13 cellular contexts compared by ENCODE assay signal in genomic region chr17:69874220-69874670, GRCh38.
DNase-seq lines count a peak whose midpoint lies in the region; ATAC-seq, FAIRE-seq and TF ChIP-seq lines count a peak whose summit lies in the region.
"Had no signal": no experiment of that assay in that cellular context is flagged by ENCODE, and none has a peak within 500 bp of the region (broad histone marks: within the 10 kb centered on the region; RNA-seq: fewer than 3 reads in every experiment).

No MANE protein-coding gene starts in this region.

- H3K27me3 ChIP-seq in foreskin keratinocyte = no peaks in the 10 kb centered on the region
- H3K27me3 ChIP-seq in adrenal gland = no peaks in the 10 kb centered on the region

- intact Hi-C loops in adrenal gland (cut with DNase I) = no loop called here

- H3K27ac ChIP-seq in foreskin keratinocyte (no peak overlapping the region), adrenal gland (no peak overlapping the region)

- TF ChIP-seq CTCF in AG09309 (IDR thresholded peaks at IDR 0.05; ENCODE audit: control insufficient read depth, insufficient read depth, low read depth, low read length, missing control alignments) = no peak
- no peak for TF ChIP-seq CTCF in foreskin keratinocyte (conservative IDR thresholded peaks at IDR 0.05)
- TF ChIP-seq CTCF in adrenal gland (IDR thresholded peaks at IDR 0.05) = no peak
- TF ChIP-seq CTCF in GM10266 (IDR thresholded peaks at IDR 0.05; ENCODE audit: control insufficient read depth, insufficient read depth, low read depth, missing control alignments) = no peak

- FAIRE-seq in GM19239 (lab: Jason Lieb, UNC) = no peak
- FAIRE-seq: islet of Langerhans had no signal

- peak; percentile 79 for ATAC-seq in foreskin keratinocyte
- no peak for ATAC-seq in GM19455 (IDR thresholded peaks at IDR 0.05; ENCODE audit: unreplicated experiment)
- ATAC-seq: T-helper 17 cell had no signal

- DNase-seq in AG09309 (ENCODE audit: low read depth) = peak; percentile 86
- peak; percentile 26 for DNase-seq in HPDE6-E6E7 (ENCODE audit: extremely low spot score)
- peak; percentile 69 for DNase-seq in astrocyte of the hippocampus (ENCODE audit: low read depth, low spot score)
- peak; percentile 69 to 87 for DNase-seq in foreskin keratinocyte
- DNase-seq in adrenal gland = no peak
- DNase-seq in GM19239 (ENCODE audit: insufficient read length, low spot score) = no peak
- DNase-seq in GM10266 (ENCODE audit: extremely low spot score) = no peak
- DNase-seq: activated CD8-positive, alpha-beta memory T cell treated with anti-CD3 and anti-CD28 coated beads for 24 hours; NCI-H1694; nephron progenitor cell; T-helper 17 cell had no signal

- H3K4me1 ChIP-seq in foreskin keratinocyte = peaks cover 24% of the 10 kb centered on the region
- H3K4me1 ChIP-seq in adrenal gland (replicated peaks in 1 of 2) = peaks cover 0 to 5% of the 10 kb centered on the region in 2 donors

- H3K36me3 ChIP-seq in adrenal gland (replicated peaks in 1 of 2) = no peaks in the 10 kb centered on the region

- no peak for TF ChIP-seq POLR2A in adrenal gland (IDR thresholded peaks at IDR 0.05)

- no peak overlapping the region for H3K4me3 ChIP-seq in AG09309 (ENCODE audit: control insufficient read depth, low read depth, low read length)
- H3K4me3 ChIP-seq in adrenal gland = no peak overlapping the region

- H3K9me3 ChIP-seq in adrenal gland (replicated peaks in 1 of 3) = no peaks in the 10 kb centered on the region

Comparison
In these comparisons a context has a peak if more than half of its experiments do, and no peak if none do; other contexts are left out.
1. DNase-seq: peak in AG09309 (single experiment), HPDE6-E6E7 (single experiment), astrocyte of the hippocampus (single experiment) and foreskin keratinocyte (2 of 2); none in adrenal gland (0 of 7), GM19239 (single experiment) and GM10266 (single experiment).